In the genomic region with DNA sequence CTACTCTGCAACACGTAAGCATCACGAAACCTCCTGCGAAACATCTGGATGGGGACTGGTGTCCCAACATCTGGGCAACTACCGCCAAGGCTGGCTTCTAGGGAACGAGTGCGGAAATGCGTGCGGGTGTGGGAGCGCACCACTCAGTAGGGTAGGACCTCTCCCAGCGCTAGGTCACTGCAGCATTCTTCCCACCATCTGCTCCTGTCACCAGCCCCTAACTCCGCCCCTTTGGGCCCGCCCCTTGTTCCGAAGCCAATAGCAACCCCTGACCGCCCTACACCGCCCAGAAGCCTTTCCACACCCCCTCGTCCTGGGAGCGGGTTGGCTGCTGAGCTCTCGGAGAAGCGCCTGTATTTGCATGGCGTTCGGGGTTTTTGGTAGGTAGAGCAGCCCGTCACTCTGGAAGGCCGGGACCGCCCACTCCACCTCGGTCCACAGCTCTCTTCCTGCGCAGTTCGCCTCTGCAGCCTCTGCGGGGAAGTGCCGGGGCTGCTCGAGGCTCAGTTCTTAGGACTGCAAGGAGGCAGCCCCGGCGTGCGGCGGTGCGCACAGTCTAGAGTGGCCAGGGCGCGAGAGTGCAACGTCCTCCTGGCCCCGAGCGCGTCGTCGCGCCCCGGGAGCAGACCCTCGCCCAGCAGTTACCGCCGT, we compare ENCODE assay signal across 8 cellular contexts. TPM values are rescaled to one million over a fixed set of nuclear protein-coding genes. Genes with fewer than 3 reads are reported as not detected.
DNase-seq lines count a peak whose midpoint lies in the region; ATAC-seq and TF ChIP-seq lines count a peak whose summit lies in the region.

A gene (plus strand): TSS at position 454 of the 651 bp plus-strand sequence. CDS start 438 bp downstream, outside the sequence.

- TF ChIP-seq CTCF in PC-3 (conservative IDR thresholded peaks at IDR 0.05; ENCODE audit: low read depth, low read length) = no peak

- intact Hi-C loops in PC-3 (cut with micrococcal nuclease) = loop anchor here (10.0 kb wide), 1 partner anchor 236 kb away; a partner anchor contains a TSS

- H3K27ac ChIP-seq in PC-3 (ENCODE audit: low read length) = no peak within 1 kb of the TSS
- peak within 1 kb of the TSS; percentile 68 to 80 for H3K27ac ChIP-seq in mucosa of rectum (ENCODE audit: low read depth in 2 of 2, low read length in 2 of 2)

- H3K79me2 ChIP-seq in PC-3 (ENCODE audit: low read length) = no peaks in the 10 kb centered on the region

- H3K4me3 ChIP-seq in PC-3 (ENCODE audit: low read length) (peak within 1 kb of the TSS; percentile 65), mucosa of rectum (ENCODE audit: low read length in 2 of 2) (peak within 1 kb of the TSS; percentile 79 to 83)

- BruUV-seq in PC-3 (replicated peaks; lab: Mats Ljungman, UMichigan) = no TSS peak

- H3K9ac ChIP-seq in PC-3 (ENCODE audit: low read length) (no peak within 1 kb of the TSS), mucosa of rectum (ENCODE audit: low read depth in 1 of 2, low read length in 2 of 2) (peak within 1 kb of the TSS; percentile 33 to 70)

- POLR2A ChIA-PET in PC-3 (lab: Charles Lee; ENCODE audit: unreplicated experiment) = interaction anchor here (0.6 kb wide), 2 partner anchors 49 to 257 kb away, joined by 4 to 22 read pairs; no protein-coding TSS in a partner anchor

- peak within 1 kb of the TSS; percentile 77 for H2AFZ ChIP-seq in PC-3 (ENCODE audit: low read length)

- peaks cover 24% of the 10 kb centered on the region for H3K36me3 Mint-ChIP-seq in activated T-cell treated with anti-CD3 and anti-CD28 coated beads, Interleukin-2, amount 50 U/mL, for 24 hours (ENCODE audit: low read depth)

- peak within 1 kb of the TSS; percentile 94 for H3K4me3 Mint-ChIP-seq in activated T-cell treated with anti-CD3 and anti-CD28 coated beads, Interleukin-2, amount 50 U/mL, for 24 hours

- peaks cover 71% of the 10 kb centered on the region for H3K4me1 Mint-ChIP-seq in activated T-cell treated with anti-CD3 and anti-CD28 coated beads, Interleukin-2, amount 50 U/mL, for 24 hours (ENCODE audit: low read depth)

- H3K9me3 Mint-ChIP-seq in activated T-cell treated with anti-CD3 and anti-CD28 coated beads, Interleukin-2, amount 50 U/mL, for 24 hours = no peaks in the 10 kb centered on the region

- DNase-seq in COLO829 (ENCODE audit: low spot score) (peak; percentile 95), HT1080 (ENCODE audit: low read depth) (peak; percentile 100), PC-3 (peak; percentile 99)
- DNase-seq in activated T-cell treated with anti-CD3 and anti-CD28 coated beads, Interleukin-2, amount 50 U/mL, for 24 hours = peak; percentile 99
- DNase-seq in stimulated activated CD8-positive, alpha-beta memory T cell treated with anti-CD3 and anti-CD28 coated beads, Interleukin-4, amount 100 ng/mL, for 24 hours (ENCODE audit: low read depth) = peak; percentile 98

- ATAC-seq in GM21381 (IDR thresholded peaks at IDR 0.05; ENCODE audit: unreplicated experiment) (peak; percentile 82), PC-3 (peak; percentile 80), esophagus mucosa (peak; percentile 94)

- H3K36me3 ChIP-seq in PC-3 (ENCODE audit: low read depth, low read length) (no peaks in the 10 kb centered on the region), mucosa of rectum (ENCODE audit: control insufficient read depth in 2 of 2, insufficient read depth in 2 of 2, low read length in 2 of 2) (no peaks in the 10 kb centered on the region)

- H3K27me3 Mint-ChIP-seq in activated T-cell treated with anti-CD3 and anti-CD28 coated beads, Interleukin-2, amount 50 U/mL, for 24 hours = peaks cover 33% of the 10 kb centered on the region

- no peaks in the 10 kb centered on the region for H3K9me3 ChIP-seq in PC-3 (ENCODE audit: low read length)
- H3K9me3 ChIP-seq in mucosa of rectum (ENCODE audit: control insufficient read depth in 2 of 2, low read length in 2 of 2) = peaks cover 0 to 3% of the 10 kb centered on the region in 2 donors

- CTCF ChIA-PET in PC-3 (lab: Charles Lee) = interaction anchor here (0.5 kb wide), 1 partner anchor 253 kb away, joined by 8 read pairs; no protein-coding TSS in a partner anchor

- peak within 1 kb of the TSS; percentile 88 for H3K4me2 ChIP-seq in PC-3 (ENCODE audit: low read length)

- H3K9me2 ChIP-seq in PC-3 (replicated peaks; ENCODE audit: low read length) = no peaks in the 10 kb centered on the region

- H3K27me3 ChIP-seq in PC-3 (ENCODE audit: low read length) = peaks cover 93% of the 10 kb centered on the region
- peaks cover 59 to 60% of the 10 kb centered on the region in 2 donors for H3K27me3 ChIP-seq in mucosa of rectum (ENCODE audit: control insufficient read depth in 2 of 2, insufficient read depth in 2 of 2, low read length in 2 of 2)

- H3F3A ChIP-seq in PC-3 (ENCODE audit: low read length, unreplicated experiment) = no peaks in the 10 kb centered on the region

- peak within 1 kb of the TSS; percentile 95 for H3K27ac Mint-ChIP-seq in activated T-cell treated with anti-CD3 and anti-CD28 coated beads, Interleukin-2, amount 50 U/mL, for 24 hours

- no peaks in the 10 kb centered on the region for H4K20me1 ChIP-seq in PC-3 (ENCODE audit: low read length)

- peaks cover 43% of the 10 kb centered on the region for H3K4me1 ChIP-seq in PC-3 (ENCODE audit: insufficient read depth, low read length)
- peaks cover 28 to 35% of the 10 kb centered on the region in 2 donors for H3K4me1 ChIP-seq in mucosa of rectum (ENCODE audit: control insufficient read depth in 2 of 2, insufficient read depth in 2 of 2, low read length in 2 of 2)

RNA-seq across cellular contexts. Expression of the gene that starts here (rescaled TPM):
- total RNA-seq in HT1080 (2014; rRNA removed; shearing (Covaris generic)) = 5.7 and 6.4 TPM in 2 replicates
- polyA plus RNA-seq in HT1080 (2015; cell fraction: cytosol; rRNA removed) = 4.3 and 4.6 TPM in 2 replicates
- 4.6 and 5.3 TPM in 2 replicates for polyA plus RNA-seq in HT1080 (2015; cell fraction: nucleus; rRNA removed)
- total RNA-seq in PC-3 (2014; rRNA removed) = 0.33 and 0.52 TPM in 2 replicates
- total RNA-seq in esophagus mucosa = 2.5 TPM

Comparison
In these comparisons a context has a peak if more than half of its experiments do, and no peak if none do; other contexts are left out.
1. Peak in DNase-seq, ATAC-seq, H3K4me3 ChIP-seq and H3K4me2 ChIP-seq in PC-3; RNA of the gene not detected or under 1 TPM.